Comparison of ENCODE assay signal across 1 cellular context in the genomic region with DNA sequence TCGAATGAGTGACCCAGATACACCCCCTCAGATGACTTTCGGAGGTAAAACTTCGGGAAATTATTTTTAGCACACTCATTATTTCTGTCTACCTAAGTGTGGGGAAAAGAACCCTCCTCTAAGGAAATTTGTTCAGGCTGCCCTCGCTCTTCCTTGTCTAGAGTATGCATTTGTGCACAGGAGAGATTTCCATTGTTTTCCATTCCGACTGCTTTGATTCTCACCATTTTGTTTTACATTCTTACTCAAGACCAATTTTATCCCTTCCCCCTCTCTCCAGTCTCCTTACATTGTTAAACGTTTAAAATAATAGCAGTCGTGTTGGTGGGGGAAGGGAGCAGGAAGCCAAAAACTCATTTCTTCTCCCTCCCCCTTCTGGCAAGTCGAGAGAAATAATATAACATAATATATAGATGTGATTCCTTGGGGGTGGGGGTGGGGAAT.
TF ChIP-seq lines count a peak whose summit lies in the region.

No MANE protein-coding gene starts in this region.

TF ChIP-seq in H1, 55 proteins besides CTCF, POLR2A, EP300 and RAD21:
- TF ChIP-seq KDM5A (IDR thresholded peaks at IDR 0.05; ENCODE audit: low read length) (no peak), SP4 (IDR thresholded peaks at IDR 0.05; ENCODE audit: low read length) (no peak; the same call in 1 of the 2 replicates), TBP (IDR thresholded peaks at IDR 0.05; ENCODE audit: low read depth, low read length) (no peak), POU5F1 (IDR thresholded peaks at IDR 0.05; ENCODE audit: low read depth, low read length) (no peak), CHD2 (IDR thresholded peaks at IDR 0.05; ENCODE audit: low read length) (no peak), SIN3A (conservative IDR thresholded peaks at IDR 0.05 in 1 of 2, IDR thresholded peaks at IDR 0.05 in 1 of 2; ENCODE audit: low read depth in 1 of 2, low read length in 2 of 2) (no peak), CREB1 (IDR thresholded peaks at IDR 0.05) (no peak), YY1 (IDR thresholded peaks at IDR 0.05; ENCODE audit: low read depth, low read length) (no peak)
- TF ChIP-seq, protein P1, sequence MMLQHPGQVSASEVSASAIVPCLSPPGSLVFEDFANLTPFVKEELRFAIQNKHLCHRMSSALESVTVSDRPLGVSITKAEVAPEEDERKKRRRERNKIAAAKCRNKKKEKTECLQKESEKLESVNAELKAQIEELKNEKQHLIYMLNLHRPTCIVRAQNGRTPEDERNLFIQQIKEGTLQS (IDR thresholded peaks at IDR 0.05; ENCODE audit: insufficient read depth, low read depth, low read length): no peak
